17 cellular contexts compared by ENCODE assay signal in genomic region chr4:182890202-182890601, GRCh38.
"Had no signal": no experiment of that assay in that cellular context is flagged by ENCODE, and none has a peak within 500 bp of the region (broad histone marks: within the 10 kb centered on the region; RNA-seq: fewer than 3 reads in every experiment).

No MANE protein-coding gene starts in this region.

- H3K27ac Mint-ChIP-seq: memory B cell, mesothelial cell of epicardium, type B pancreatic cell had no signal

- H3K4me3 Mint-ChIP-seq: immature natural killer cell, memory B cell, mesothelial cell of epicardium, natural killer cell, type B pancreatic cell had no signal

- H3K4me1 ChIP-seq: left lung, lower lobe of right lung had no signal

- H3K4me1 Mint-ChIP-seq: immature natural killer cell, memory B cell had no signal

- ATAC-seq: esophagus mucosa, left lung, lower lobe of right lung, natural killer cell had no signal

- H3K9me3 Mint-ChIP-seq: immature natural killer cell, natural killer cell, type B pancreatic cell had no signal

- H3K4me3 ChIP-seq: coronary artery, dorsolateral prefrontal cortex, left lung, lower lobe of right lung had no signal

- H3K27ac ChIP-seq: coronary artery, dorsolateral prefrontal cortex, left lung, lower lobe of right lung had no signal

- H3K27me3 ChIP-seq: dorsolateral prefrontal cortex, left lung had no signal

- FAIRE-seq: frontal cortex, keratinocyte, small intestine, urothelium cell line had no signal

- H3K27me3 Mint-ChIP-seq: memory B cell had no signal

- H3K9me3 ChIP-seq: lower lobe of right lung had no signal

- DNase-seq: dorsolateral prefrontal cortex; effector CD8-positive, alpha-beta T cell; immature natural killer cell; left lung; lower lobe of right lung; natural killer cell; small intestine; stimulated activated CD4-positive, alpha-beta T cell treated with anti-CD3 and anti-CD28 coated beads, Interleukin-12 subunit alpha, Interleukin-12 subunit beta, amount 100 ng/mL, for 4 hours; stimulated activated naive CD4-positive, alpha-beta T cell treated with Interleukin-2 at 50 U/mL for 16 hours had no signal
